In the genomic region with DNA sequence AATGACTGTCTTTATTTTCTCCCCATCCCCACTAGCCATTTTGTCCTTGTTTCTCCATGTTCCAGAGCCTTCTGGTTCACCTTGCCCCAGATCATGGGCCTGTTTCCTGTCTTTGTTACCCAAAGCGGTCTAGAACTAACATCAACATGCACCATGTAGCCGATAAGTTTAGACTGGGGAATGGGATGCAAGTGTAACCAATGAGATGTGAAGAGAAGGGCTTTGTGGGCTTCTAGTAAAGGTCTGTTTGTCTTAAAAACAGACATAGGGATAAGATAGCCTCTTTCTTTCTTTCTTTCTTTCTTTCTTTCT, we compare ENCODE assay signal across 14 cellular contexts. TPM values are rescaled to one million over a fixed set of nuclear protein-coding genes. Genes with fewer than 3 reads are reported as not detected.
DNase-seq lines count a peak whose midpoint lies in the region; ATAC-seq, FAIRE-seq and TF ChIP-seq lines count a peak whose summit lies in the region.
"Had no signal": no experiment of that assay in that cellular context is flagged by ENCODE, and none has a peak within 500 bp of the region (broad histone marks: within the 10 kb centered on the region; RNA-seq: fewer than 3 reads in every experiment).

No MANE protein-coding gene starts in this region.

- H4K91ac ChIP-seq in trophoblast cell (ENCODE audit: low read depth, low read length), result no peak overlapping the region

- H3K9me3 ChIP-seq in Peyer's patch, result no peaks in the 10 kb centered on the region
- H3K9me3 ChIP-seq in small intestine (ENCODE audit: control insufficient read depth, low read depth), result no peaks in the 10 kb centered on the region
- H3K9me3 ChIP-seq in trophoblast cell (ENCODE audit: insufficient read depth, low read depth, low read length), result no peaks in the 10 kb centered on the region
- H3K9me3 ChIP-seq: ovary had no signal

- H3K79me1 ChIP-seq in trophoblast cell (ENCODE audit: low read length), result no peaks in the 10 kb centered on the region

- no peak overlapping the region for H2BK12ac ChIP-seq in trophoblast cell (ENCODE audit: low read length)

- H3K9me3 Mint-ChIP-seq in endothelial cell (ENCODE audit: unreplicated experiment), result no peaks in the 10 kb centered on the region

- H3K36me3 ChIP-seq in Peyer's patch (no peaks in the 10 kb centered on the region), small intestine (ENCODE audit: control insufficient read depth in 2 of 2, insufficient read depth in 2 of 2, low read length in 2 of 2) (no peaks in the 10 kb centered on the region), trophoblast cell (ENCODE audit: control insufficient read depth in 1 of 2, insufficient read depth in 2 of 2, low read length in 2 of 2) (no peaks in the 10 kb centered on the region)
- H3K36me3 ChIP-seq: ovary had no signal

- no peak overlapping the region for H2AFZ ChIP-seq in trophoblast cell (ENCODE audit: insufficient read depth, low read length, poor library complexity)

- H2AK5ac ChIP-seq in trophoblast cell (ENCODE audit: low read length), result no peak overlapping the region

- H3K27ac Mint-ChIP-seq in endothelial cell (ENCODE audit: unreplicated experiment), result peak overlapping the region; percentile 100

- H3K27me3 ChIP-seq in Peyer's patch (no peaks in the 10 kb centered on the region), small intestine (ENCODE audit: control insufficient read depth in 2 of 2, insufficient read depth in 2 of 2, low read length in 2 of 2) (no peaks in the 10 kb centered on the region), trophoblast cell (ENCODE audit: insufficient read depth, low read length) (no peaks in the 10 kb centered on the region)
- H3K27me3 ChIP-seq: ovary had no signal

- H3K79me2 ChIP-seq in trophoblast cell (ENCODE audit: control insufficient read depth, insufficient read depth, low read length, poor library complexity), result no peaks in the 10 kb centered on the region

- TF ChIP-seq POLR2A in Peyer's patch (IDR thresholded peaks at IDR 0.05), result no peak

- no peak overlapping the region for H3K9ac ChIP-seq in trophoblast cell (ENCODE audit: low read length)

- no peak overlapping the region for H2BK120ac ChIP-seq in trophoblast cell (ENCODE audit: insufficient read depth, low read length, poor library complexity)

- H3K4me2 ChIP-seq in trophoblast cell (ENCODE audit: low read length), result no peak overlapping the region

- no peak overlapping the region for H3K14ac ChIP-seq in trophoblast cell (ENCODE audit: low read length)

- WGBS in small intestine, 3 donors, result 82 to 96% (median 92%) methylated on average over 2 of the region's 2 CpGs
- no CpG with 5 or more reads among the region's 2 CpGs for WGBS in trophoblast cell (ENCODE audit: extremely low coverage, insufficient coverage, insufficient read length)

- H3K4me3 Mint-ChIP-seq in endothelial cell (ENCODE audit: unreplicated experiment), result peak overlapping the region; percentile 68

- H4K8ac ChIP-seq in trophoblast cell (ENCODE audit: low read depth, low read length), result no peak overlapping the region

- FAIRE-seq in small intestine (lab: Jason Lieb, UNC), result no peak
- FAIRE-seq: bronchial epithelial cell, D721Med, islet of Langerhans had no signal

- no peak overlapping the region for H3K23ac ChIP-seq in trophoblast cell (ENCODE audit: low read length)

- H3K36me3 Mint-ChIP-seq in endothelial cell (ENCODE audit: low read depth, unreplicated experiment), result peaks cover 58% of the 10 kb centered on the region

- ATAC-seq in GM18511 (IDR thresholded peaks at IDR 0.05; ENCODE audit: unreplicated experiment) (no peak), GM21381 (IDR thresholded peaks at IDR 0.05; ENCODE audit: unreplicated experiment) (no peak)

- H3K27me3 Mint-ChIP-seq in endothelial cell (ENCODE audit: unreplicated experiment), result peaks cover 5% of the 10 kb centered on the region

- no peak overlapping the region for H4K12ac ChIP-seq in trophoblast cell (ENCODE audit: low read depth, low read length)

- DNase-seq in GM12865 (ENCODE audit: low read depth) (no peak), Peyer's patch (no peak), endothelial cell (ENCODE audit: low spot score) (no peak), small intestine (no peak), trophoblast cell (no peak)
- DNase-seq: NCI-H524 treated with DMSO at 0.1 percent for 48 hours, ovary, SIG-M5 had no signal

- TF ChIP-seq CTCF in GM12865 (IDR thresholded peaks at IDR 0.05; ENCODE audit: insufficient read depth, low read depth, low read length, missing control alignments), result no peak
- TF ChIP-seq CTCF in Peyer's patch (IDR thresholded peaks at IDR 0.05), result no peak
- no peak for TF ChIP-seq CTCF in endothelial cell (IDR thresholded peaks at IDR 0.05; ENCODE audit: unreplicated experiment)

- H3K4me3 ChIP-seq in GM12865 (ENCODE audit: low read depth, low read length) (peak overlapping the region; percentile 37), Peyer's patch (no peak overlapping the region), small intestine (ENCODE audit: low read depth in 1 of 2, low read length in 2 of 2) (no peak overlapping the region), trophoblast cell (ENCODE audit: low read depth, low read length) (no peak overlapping the region)
- H3K4me3 ChIP-seq: ovary had no signal

- H3K4me1 ChIP-seq in Peyer's patch (peaks cover 0 to 63% (median 36%) of the 10 kb centered on the region in 4 donors), small intestine (ENCODE audit: control insufficient read depth in 2 of 2, insufficient read depth in 1 of 2, low read depth in 1 of 2, low read length in 1 of 2) (no peaks in the 10 kb centered on the region), trophoblast cell (ENCODE audit: control insufficient read depth in 1 of 2, insufficient read depth in 2 of 2, low read length in 2 of 2) (no peaks in the 10 kb centered on the region)

- peak overlapping the region; percentile 46 to 95 (median 86) for H3K27ac ChIP-seq in Peyer's patch
- H3K27ac ChIP-seq in small intestine (ENCODE audit: low read depth in 1 of 2, low read length in 1 of 2), result peak overlapping the region; percentile 41 to 72
- no peak overlapping the region for H3K27ac ChIP-seq in trophoblast cell (ENCODE audit: low read depth, low read length)
- H3K27ac ChIP-seq: ovary had no signal

- no peak overlapping the region for H2BK5ac ChIP-seq in trophoblast cell (ENCODE audit: low read depth, low read length, poor library complexity)

- H3K4ac ChIP-seq in trophoblast cell (ENCODE audit: low read depth, low read length), result no peak overlapping the region

- H3K4me1 Mint-ChIP-seq in endothelial cell (ENCODE audit: unreplicated experiment), result peaks cover 64% of the 10 kb centered on the region

- H3K18ac ChIP-seq in trophoblast cell (ENCODE audit: low read length), result no peak overlapping the region

RNA-seq across cellular contexts. Expression of a gene that starts 25.7 kb away (rescaled TPM):
- total RNA-seq in Peyer's patch (100 to 1,000 TPM in 1 of 4 donors, 10 to 100 TPM in 3; 11.6 to 333 (median 26.2) TPM), endothelial cell (ENCODE audit: unreplicated experiment) (79.2 TPM)
- 1 to 10 TPM; 4.7 to 7.9 (median 5.9) TPM for polyA plus RNA-seq in small intestine
- polyA plus RNA-seq in trophoblast cell (2013), result 6.1 and 6.2 TPM in 2 replicates

RNA-seq across cellular contexts. Expression of a gene that starts 53.3 kb away (rescaled TPM):
- total RNA-seq in Peyer's patch (not detected), endothelial cell (ENCODE audit: unreplicated experiment) (not detected)
- polyA plus RNA-seq in small intestine, result not detected
- polyA plus RNA-seq in trophoblast cell (2013), result 0.04 TPM in 1 of 2 replicates, not detected in the other
- total RNA-seq: bronchial epithelial cell, ovary, urinary bladder had no signal
- polyA plus RNA-seq: ovary, urinary bladder had no signal
